In genomic region chr2:192377174-192377573, GRCh38 we compare ENCODE assay signal across 19 cellular contexts.
"Had no signal": no experiment of that assay in that cellular context is flagged by ENCODE, and none has a peak within 500 bp of the region (broad histone marks: within the 10 kb centered on the region; RNA-seq: fewer than 3 reads in every experiment).

No MANE protein-coding gene starts in this region.

- H3K27ac Mint-ChIP-seq: naive thymus-derived CD8-positive, alpha-beta T cell had no signal

- H3K4me1 ChIP-seq: gastrocnemius medialis, heart right ventricle, upper lobe of right lung, vagina had no signal

- H3K4me1 Mint-ChIP-seq: naive thymus-derived CD8-positive, alpha-beta T cell; neural crest cell had no signal

- ATAC-seq: esophagus mucosa; gastrocnemius medialis; heart right ventricle; left lobe of liver; mucosa of descending colon; naive thymus-derived CD8-positive, alpha-beta T cell; right cardiac atrium; upper lobe of right lung had no signal

- H3K27me3 ChIP-seq: gastrocnemius medialis, heart right ventricle, ovary, upper lobe of right lung, vagina had no signal

- H3K4me3 Mint-ChIP-seq: naive thymus-derived CD8-positive, alpha-beta T cell; neural crest cell had no signal

- H3K9me3 ChIP-seq: gastrocnemius medialis, heart right ventricle, mucosa of descending colon, ovary, upper lobe of right lung, vagina had no signal

- H3K27ac ChIP-seq: gastrocnemius medialis, heart right ventricle, ovary, upper lobe of right lung, vagina had no signal

- H3K4me3 ChIP-seq: gastrocnemius medialis, heart right ventricle, mucosa of descending colon, ovary, upper lobe of right lung, vagina had no signal

- DNase-seq: effector memory CD4-positive, alpha-beta T cell; gastrocnemius medialis; heart right ventricle; hypothalamus; kidney glomerular epithelial cell; mammary epithelial cell; mucosa of descending colon; naive thymus-derived CD8-positive, alpha-beta T cell; nucleus accumbens; ovary; right cardiac atrium; small intestine; stimulated activated CD4-positive, alpha-beta T cell treated with anti-CD3 and anti-CD28 coated beads, Interleukin-12 subunit alpha, Interleukin-12 subunit beta, amount 100 ng/mL, for 4 hours; stimulated activated naive CD4-positive, alpha-beta T cell treated with Interleukin-2 at 50 U/mL for 16 hours; upper lobe of right lung had no signal

- H3K9me3 Mint-ChIP-seq: neural crest cell had no signal

- H3K36me3 Mint-ChIP-seq: naive thymus-derived CD8-positive, alpha-beta T cell had no signal

- H3K36me3 ChIP-seq: gastrocnemius medialis, heart right ventricle, ovary, upper lobe of right lung, vagina had no signal

- H3K27me3 Mint-ChIP-seq: naive thymus-derived CD8-positive, alpha-beta T cell had no signal
